8 cellular contexts compared by ENCODE assay signal in genomic region chr12:92784795-92785562, GRCh38.
DNase-seq lines count a peak whose midpoint lies in the region; ATAC-seq and TF ChIP-seq lines count a peak whose summit lies in the region.

No MANE protein-coding gene starts in this region.

- peaks cover 4% of the 10 kb centered on the region; the same call in 1 of the 2 replicates for H3K4me1 Mint-ChIP-seq in WTC11

- H3K9me3 Mint-ChIP-seq in WTC11: peaks cover 3% of the 10 kb centered on the region

- DNase-seq in activated CD4-positive, alpha-beta T cell treated with anti-CD3 and anti-CD28 coated beads for 4 hours: peak; percentile 22 to 25
- DNase-seq in activated CD4-positive, alpha-beta T cell treated with anti-CD3 and anti-CD28 coated beads for 1 hour: no peak
- DNase-seq in GM20000 (ENCODE audit: low spot score) (peak; percentile 57), NCI-H345 treated with DMSO at 0.1 percent for 48 hours (lab: John Stamatoyannopoulos, UW; ENCODE audit: unreplicated experiment) (peak; percentile 85), WTC11 (ENCODE audit: low spot score) (no peak), glomerular endothelial cell (ENCODE audit: extremely low read depth, low read depth, low spot score) (peak; percentile 72), psoas muscle (no peak)

- no peaks in the 10 kb centered on the region for H3K27me3 ChIP-seq in psoas muscle (ENCODE audit: insufficient read depth in 3 of 3, low read length in 2 of 3)

- peaks cover 0 to 30% of the 10 kb centered on the region in 2 donors for H3K36me3 ChIP-seq in psoas muscle (ENCODE audit: insufficient read depth in 1 of 2, low read depth in 1 of 2)

- 35 to 55% (median 37%) methylated on average over 1 of the region's 1 CpG for WGBS in psoas muscle, 3 donors

- intact Hi-C loops in psoas muscle (cut with DNase I): loop anchor here (5.0 to 10.0 kb wide), 3 partner anchors 142 to 640 kb away; partner anchors contain the start of gene EEA1 (in 2 of the 2)

- peaks cover 8% of the 10 kb centered on the region for H3K36me3 Mint-ChIP-seq in WTC11

- peak overlapping the region; percentile 48 for H3K27ac ChIP-seq in psoas muscle

- H3K27ac Mint-ChIP-seq in WTC11: no peak overlapping the region

- POLR2A ChIA-PET in WTC11 (lab: Charles Lee): no interaction called here

- no peaks in the 10 kb centered on the region for H3K9me3 ChIP-seq in psoas muscle

- peaks cover 26% of the 10 kb centered on the region for H3K4me1 ChIP-seq in psoas muscle

- no peak overlapping the region for H3K4me3 ChIP-seq in psoas muscle

- H3K27me3 Mint-ChIP-seq in WTC11 (ENCODE audit: low read depth): no peaks in the 10 kb centered on the region

- no peak overlapping the region for H3K4me3 Mint-ChIP-seq in WTC11

- ATAC-seq in HG03460 (IDR thresholded peaks at IDR 0.05; ENCODE audit: unreplicated experiment) (peak; percentile 95), WTC11 (peak; percentile 100), psoas muscle (peak; percentile 93 to 97 (median 97))

- CTCF ChIA-PET in WTC11 (lab: Charles Lee): interaction anchor here (0.6 to 1.4 kb wide), 4 partner anchors 32 to 202 kb away, joined by 3 to 6 read pairs (median 4); no protein-coding TSS in a partner anchor

- TF ChIP-seq CTCF in GM20000 (IDR thresholded peaks at IDR 0.05; ENCODE audit: extremely low read depth, missing control alignments): no peak
- TF ChIP-seq CTCF in WTC11 (IDR thresholded peaks at IDR 0.05): peak; percentile 23; the same call in 1 of the 2 replicates
- peak; percentile 66 for TF ChIP-seq CTCF in psoas muscle (IDR thresholded peaks at IDR 0.05)

TF ChIP-seq in WTC11, 78 proteins besides CTCF, POLR2A, EP300 and RAD21:
- TF ChIP-seq GABPB1 (CRISPR knock-in tag; IDR thresholded peaks at IDR 0.05): no peak
- TF ChIP-seq TEAD1 (CRISPR knock-in tag; IDR thresholded peaks at IDR 0.05): no peak
- TF ChIP-seq E2F4 (CRISPR knock-in tag; IDR thresholded peaks at IDR 0.05; ENCODE audit: borderline replicate concordance, low read depth): no peak
- TF ChIP-seq ATF2 (CRISPR knock-in tag; IDR thresholded peaks at IDR 0.05; ENCODE audit: borderline replicate concordance, low read depth): no peak
- no peak for TF ChIP-seq RORB (CRISPR knock-in tag; IDR thresholded peaks at IDR 0.05)
- no peak for TF ChIP-seq EMX1 (CRISPR knock-in tag; IDR thresholded peaks at IDR 0.05)
- no peak for TF ChIP-seq KAT7 (CRISPR knock-in tag; IDR thresholded peaks at IDR 0.05; ENCODE audit: borderline replicate concordance)
- no peak for TF ChIP-seq ATF6 (CRISPR knock-in tag; IDR thresholded peaks at IDR 0.05)
- TF ChIP-seq ZNF671 (CRISPR knock-in tag; IDR thresholded peaks at IDR 0.05): no peak
- no peak for TF ChIP-seq ZNF121 (CRISPR knock-in tag; IDR thresholded peaks at IDR 0.05)
- TF ChIP-seq USF2 (CRISPR knock-in tag; IDR thresholded peaks at IDR 0.05): no peak
- no peak for TF ChIP-seq TCF7 (CRISPR knock-in tag; IDR thresholded peaks at IDR 0.05; ENCODE audit: low read depth)
- TF ChIP-seq USF1 (CRISPR knock-in tag; IDR thresholded peaks at IDR 0.05): no peak
- no peak for TF ChIP-seq IRF1 (CRISPR knock-in tag; IDR thresholded peaks at IDR 0.05)
- no peak for TF ChIP-seq ZNF396 (CRISPR knock-in tag; IDR thresholded peaks at IDR 0.05; ENCODE audit: borderline replicate concordance)
- no peak for TF ChIP-seq TP53 (CRISPR knock-in tag; IDR thresholded peaks at IDR 0.05)
- no peak for TF ChIP-seq CREB1 (CRISPR knock-in tag; IDR thresholded peaks at IDR 0.05)
- no peak for TF ChIP-seq GRHL2 (CRISPR knock-in tag; IDR thresholded peaks at IDR 0.05; ENCODE audit: insufficient replicate concordance, severe bottlenecking)
- TF ChIP-seq FOXP1 (CRISPR knock-in tag; IDR thresholded peaks at IDR 0.05; ENCODE audit: borderline replicate concordance): no peak

Comparison
In these comparisons a context has a peak if more than half of its experiments do, and no peak if none do; other contexts are left out.
1. DNase-seq: peak in activated CD4-positive, alpha-beta T cell treated with anti-CD3 and anti-CD28 coated beads for 4 hours (2 of 2), GM20000 (single experiment), NCI-H345 treated with DMSO at 0.1 percent for 48 hours (single experiment) and glomerular endothelial cell (single experiment); none in activated CD4-positive, alpha-beta T cell treated with anti-CD3 and anti-CD28 coated beads for 1 hour (single experiment), WTC11 (single experiment) and psoas muscle (0 of 2).
2. Peak in every context shown above with its lines, with median percentiles within 50 percentile points of each other: ATAC-seq.